Comparison of ENCODE assay signal across 8 cellular contexts in genomic region chr16:85490971-85491771, GRCh38.
DNase-seq lines count a peak whose midpoint lies in the region; ATAC-seq lines count a peak whose summit lies in the region.

No MANE protein-coding gene starts in this region.

- peak overlapping the region; percentile 60 for H3K9ac ChIP-seq in BLaER1

- H3K27me3 ChIP-seq in BLaER1, result no peaks in the 10 kb centered on the region

- H3K27ac ChIP-seq in BLaER1 (peak overlapping the region; percentile 75), temporal lobe (ENCODE audit: low read depth, low read length) (peak overlapping the region; percentile 27)

- H3K4me1 ChIP-seq in BLaER1, result peaks cover 93% of the 10 kb centered on the region

- peaks cover 5% of the 10 kb centered on the region for H3K4me1 Mint-ChIP-seq in activated T-cell treated with anti-CD3 and anti-CD28 coated beads, Interleukin-2, amount 50 U/mL, for 24 hours (ENCODE audit: low read depth)

- H3K9me3 ChIP-seq in BLaER1, result no peaks in the 10 kb centered on the region

- H3K27me3 Mint-ChIP-seq in activated T-cell treated with anti-CD3 and anti-CD28 coated beads, Interleukin-2, amount 50 U/mL, for 24 hours, result no peaks in the 10 kb centered on the region

- H3K4me3 Mint-ChIP-seq in activated T-cell treated with anti-CD3 and anti-CD28 coated beads, Interleukin-2, amount 50 U/mL, for 24 hours, result no peak overlapping the region

- no peaks in the 10 kb centered on the region for H3K9me3 Mint-ChIP-seq in activated T-cell treated with anti-CD3 and anti-CD28 coated beads, Interleukin-2, amount 50 U/mL, for 24 hours

- DNase-seq in Kasumi-1 (lab: John Stamatoyannopoulos, UW), result peak; percentile 25 to 32
- DNase-seq in activated T-cell treated with anti-CD3 and anti-CD28 coated beads, Interleukin-2, amount 50 U/mL, for 24 hours, result peak; percentile 66
- no peak for DNase-seq in left lobe of liver (ENCODE audit: low spot score)
- no peak for DNase-seq in NCI-H748 (lab: John Stamatoyannopoulos, UW; ENCODE audit: unreplicated experiment)
- no peak for DNase-seq in retina

- no peaks in the 10 kb centered on the region for H3K36me3 ChIP-seq in BLaER1

- H3K36me3 Mint-ChIP-seq in activated T-cell treated with anti-CD3 and anti-CD28 coated beads, Interleukin-2, amount 50 U/mL, for 24 hours (ENCODE audit: low read depth), result no peaks in the 10 kb centered on the region

- peak overlapping the region; percentile 37 for H3K27ac Mint-ChIP-seq in activated T-cell treated with anti-CD3 and anti-CD28 coated beads, Interleukin-2, amount 50 U/mL, for 24 hours

- ATAC-seq in left lobe of liver, result peak; percentile 7
- ATAC-seq in HG02571 (IDR thresholded peaks at IDR 0.05; ENCODE audit: unreplicated experiment), result no peak

- 0 out of 2 replicates have a peak overlapping the region, but pooled peaks have one; percentile 9 for H3K4me3 ChIP-seq in BLaER1

- peak overlapping the region; percentile 95 for H3K4me2 ChIP-seq in BLaER1

- no peaks in the 10 kb centered on the region for H4K20me1 ChIP-seq in BLaER1

Comparison
In these comparisons a context has a peak if more than half of its experiments do, and no peak if none do; other contexts are left out.
1. DNase-seq: peak in Kasumi-1 (2 of 2) and activated T-cell treated with anti-CD3 and anti-CD28 coated beads, Interleukin-2, amount 50 U/mL, for 24 hours (single experiment); none in left lobe of liver (single experiment), NCI-H748 (single experiment) and retina (single experiment).